15 cellular contexts compared by ENCODE assay signal in the genomic region with DNA sequence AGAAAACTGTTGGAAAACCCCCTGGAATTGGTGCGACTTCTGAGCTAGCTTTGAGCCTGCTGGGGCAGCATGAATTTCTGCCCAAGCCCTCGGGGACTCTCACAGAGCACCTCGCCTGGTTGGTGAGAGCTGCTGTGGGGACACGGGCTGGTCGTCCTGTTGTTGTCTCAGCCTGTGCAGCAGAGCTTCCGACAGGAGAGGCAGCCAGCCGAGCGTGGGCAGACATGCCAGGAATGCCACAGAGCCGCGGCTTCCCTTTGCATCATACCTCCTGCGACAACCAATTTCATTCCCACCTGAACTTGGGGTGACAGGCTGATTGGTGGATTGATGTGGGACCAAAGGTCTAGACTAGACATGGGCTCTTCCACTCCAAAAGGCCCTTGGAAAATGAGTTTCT.
DNase-seq lines count a peak whose midpoint lies in the region; ATAC-seq, FAIRE-seq and TF ChIP-seq lines count a peak whose summit lies in the region.
"Had no signal": no experiment of that assay in that cellular context is flagged by ENCODE, and none has a peak within 500 bp of the region (broad histone marks: within the 10 kb centered on the region; RNA-seq: fewer than 3 reads in every experiment).

No MANE protein-coding gene starts in this region.

- no peaks in the 10 kb centered on the region for H3K36me3 Mint-ChIP-seq in T-cell
- H3K36me3 Mint-ChIP-seq: CD14-positive monocyte had no signal

- WGBS in mammary epithelial cell (ENCODE audit: low coverage, missing lambda C conversion rate): 4% methylated on average over 10 of the region's 11 CpGs
- WGBS in thyroid gland, 2 donors: 28 to 36% methylated on average over 4 to 10 of the region's 11 CpGs
- 62 to 65% methylated on average over 5 to 11 of the region's 11 CpGs for WGBS in body of pancreas, 2 donors

- in situ Hi-C loops in mammary epithelial cell (cut with MboI; ENCODE audit: low sequenced_read_pairs in 2 of 2): no loop called here

- H3K9me3 ChIP-seq in mammary epithelial cell (replicated peaks; ENCODE audit: insufficient read depth, low read length) (no peaks in the 10 kb centered on the region), keratinocyte (ENCODE audit: control insufficient read depth, low read depth, low read length) (no peaks in the 10 kb centered on the region), thyroid gland (no peaks in the 10 kb centered on the region), body of pancreas (no peaks in the 10 kb centered on the region)

- H3K4me3 ChIP-seq in mammary epithelial cell (replicated peaks in 1 of 3; ENCODE audit: insufficient read depth in 1 of 3, low read depth in 2 of 3, low read length in 3 of 3): no peak overlapping the region
- H3K4me3 ChIP-seq in keratinocyte (ENCODE audit: control insufficient read depth in 2 of 3, extremely low read depth in 1 of 3, insufficient read depth in 2 of 3, low read depth in 1 of 3, low read length in 3 of 3): no peak overlapping the region
- no peak overlapping the region for H3K4me3 ChIP-seq in thyroid gland (replicated peaks in 1 of 3)
- H3K4me3 ChIP-seq in body of pancreas: no peak overlapping the region

- DNase-seq in HK-2 (ENCODE audit: unreplicated experiment) (peak; percentile 48), mammary epithelial cell (peak; percentile 41), keratinocyte (ENCODE audit: low read depth, low spot score) (no peak), thyroid gland (peak; percentile 86 to 90), T-cell (no peak), body of pancreas (no peak)
- DNase-seq: COR-L47, Kasumi-1, NCI-H1105 treated with DMSO at 0.1 percent for 48 hours, NCI-H187, NCI-H526 treated with DMSO at 0.1 percent for 48 hours, SHP77 treated with DMSO at 0.1 percent for 48 hours had no signal

- H3K9me3 Mint-ChIP-seq in T-cell: no peaks in the 10 kb centered on the region
- H3K9me3 Mint-ChIP-seq: CD14-positive monocyte had no signal

- H3K4me1 Mint-ChIP-seq in T-cell: peaks cover 6 to 11% (median 7%) of the 10 kb centered on the region in 3 donors

- H3K9ac ChIP-seq in mammary epithelial cell (ENCODE audit: insufficient read depth, low read length): no peak overlapping the region
- no peak overlapping the region for H3K9ac ChIP-seq in keratinocyte (ENCODE audit: control insufficient read depth, extremely low read depth, insufficient read depth, low read length)

- no peaks in the 10 kb centered on the region for H3K36me3 ChIP-seq in mammary epithelial cell (ENCODE audit: insufficient read depth, low read length)
- no peaks in the 10 kb centered on the region for H3K36me3 ChIP-seq in keratinocyte (ENCODE audit: control insufficient read depth in 2 of 2, extremely low read depth in 1 of 2, insufficient read depth in 2 of 2, low read length in 2 of 2)
- H3K36me3 ChIP-seq in thyroid gland: no peaks in the 10 kb centered on the region
- no peaks in the 10 kb centered on the region for H3K36me3 ChIP-seq in body of pancreas (replicated peaks in 1 of 2; ENCODE audit: insufficient read depth in 1 of 2, low read depth in 2 of 2)

- H3K79me2 ChIP-seq in mammary epithelial cell (ENCODE audit: insufficient read depth, low read length) (no peaks in the 10 kb centered on the region), keratinocyte (ENCODE audit: control insufficient read depth, insufficient read depth, low read length) (no peaks in the 10 kb centered on the region)

- H4K20me1 ChIP-seq in mammary epithelial cell (ENCODE audit: insufficient read depth, low read length): no peaks in the 10 kb centered on the region
- H4K20me1 ChIP-seq in keratinocyte (ENCODE audit: control insufficient read depth, extremely low read depth, insufficient read depth, low read length): no peaks in the 10 kb centered on the region

- CTCF ChIA-PET in mammary epithelial cell (lab: Charles Lee; ENCODE audit: low non-redundant PET): no interaction called here
- CTCF ChIA-PET in T-cell (lab: Charles Lee): interaction anchor here in 1 of 2 donors (0.7 kb wide), 1 partner anchor 62 kb away, joined by 5 read pairs; no protein-coding TSS in a partner anchor

- no peak for FAIRE-seq in keratinocyte (lab: Jason Lieb, UNC)

- H3K27ac ChIP-seq in mammary epithelial cell (ENCODE audit: insufficient read depth, low read depth, low read length): no peak overlapping the region
- no peak overlapping the region for H3K27ac ChIP-seq in keratinocyte (ENCODE audit: control insufficient read depth, insufficient read depth, low read length)
- H3K27ac ChIP-seq in thyroid gland: peak overlapping the region in 1 of 3 donors; percentile 7
- H3K27ac ChIP-seq in body of pancreas: no peak overlapping the region

- TF ChIP-seq POLR2A in thyroid gland (IDR thresholded peaks at IDR 0.05) (no peak), body of pancreas (IDR thresholded peaks at IDR 0.05) (no peak)

- intact Hi-C loops in mammary epithelial cell (cut with micrococcal nuclease) (no loop called here), thyroid gland (cut with DNase I) (no loop called here), body of pancreas (cut with DNase I) (no loop called here)

- H3K27me3 Mint-ChIP-seq in T-cell: peaks cover 20 to 33% of the 10 kb centered on the region in 2 donors

- H3K4me2 ChIP-seq in mammary epithelial cell (ENCODE audit: insufficient read depth, low read depth, low read length): peak overlapping the region; percentile 81
- peak overlapping the region; percentile 50 for H3K4me2 ChIP-seq in keratinocyte (ENCODE audit: control insufficient read depth, extremely low read depth, insufficient read depth, low read depth, low read length)

- TF ChIP-seq CTCF in mammary epithelial cell (conservative IDR thresholded peaks at IDR 0.05 in 1 of 2, IDR thresholded peaks at IDR 0.05 in 1 of 2; ENCODE audit: extremely low read depth in 1 of 2, insufficient read depth in 1 of 2, low read depth in 1 of 2, low read length in 2 of 2) (no peak), keratinocyte (optimal IDR thresholded peaks at IDR 0.05 in 1 of 3, IDR thresholded peaks at IDR 0.05 in 1 of 3, conservative IDR thresholded peaks at IDR 0.05 in 1 of 3; ENCODE audit: extremely low read depth in 1 of 3, insufficient read depth in 2 of 3, low read length in 3 of 3) (no peak), thyroid gland (IDR thresholded peaks at IDR 0.05) (no peak), body of pancreas (IDR thresholded peaks at IDR 0.05) (no peak)

- H2AFZ ChIP-seq in mammary epithelial cell (ENCODE audit: low read depth, low read length) (peak overlapping the region; percentile 94), keratinocyte (ENCODE audit: control insufficient read depth, low read length) (peak overlapping the region; percentile 7)

- POLR2A ChIA-PET in T-cell (lab: Charles Lee): no interaction called here

- dilution Hi-C loops in mammary epithelial cell (cut with HindIII; ENCODE audit: low sequenced_read_pairs): no loop called here
- dilution Hi-C loops in keratinocyte (cut with MboI; ENCODE audit: extremely low pct_ligation_motif_present, low sequenced_read_pairs): no loop called here

- H3K27ac Mint-ChIP-seq in T-cell: no peak overlapping the region
- H3K27ac Mint-ChIP-seq: CD14-positive monocyte had no signal

- H3K27me3 ChIP-seq in mammary epithelial cell (ENCODE audit: insufficient read depth, low read length) (no peaks in the 10 kb centered on the region), keratinocyte (ENCODE audit: control insufficient read depth, extremely low read depth, insufficient read depth, low read length) (no peaks in the 10 kb centered on the region), thyroid gland (no peaks in the 10 kb centered on the region), body of pancreas (no peaks in the 10 kb centered on the region)

- no peaks in the 10 kb centered on the region for H3K9me1 ChIP-seq in keratinocyte (ENCODE audit: control insufficient read depth, extremely low read depth, insufficient read depth, low read length)

- ATAC-seq in T-cell (replicated peaks in 1 of 4): no peak
- ATAC-seq in body of pancreas: no peak
- no peak for ATAC-seq in HG03442 (IDR thresholded peaks at IDR 0.05; ENCODE audit: unreplicated experiment)
- ATAC-seq: HCT116 had no signal

- no peak overlapping the region for H3K4me3 Mint-ChIP-seq in T-cell
- H3K4me3 Mint-ChIP-seq: CD14-positive monocyte had no signal

- H3K4me1 ChIP-seq in mammary epithelial cell (ENCODE audit: insufficient read depth, low read length) (peaks cover 13% of the 10 kb centered on the region), keratinocyte (ENCODE audit: control insufficient read depth, extremely low read depth, insufficient read depth, low read length) (peaks cover 9% of the 10 kb centered on the region), thyroid gland (peaks cover 4% of the 10 kb centered on the region in 2 donors), body of pancreas (no peaks in the 10 kb centered on the region)

- no TSS peak for BruUV-seq in mammary epithelial cell (replicated peaks; lab: Mats Ljungman, UMichigan)

Comparison
In these comparisons a context has a peak if more than half of its experiments do, and no peak if none do; other contexts are left out.
1. DNase-seq: peak in HK-2 (single experiment), mammary epithelial cell (single experiment) and thyroid gland (2 of 2); none in keratinocyte (single experiment), T-cell (0 of 34) and body of pancreas (0 of 4).